ENCODE assay signal across 26 cellular contexts in genomic region chr1:242189591-242189990, GRCh38.
DNase-seq lines count a peak whose midpoint lies in the region; ATAC-seq and TF ChIP-seq lines count a peak whose summit lies in the region.
"Had no signal": no experiment of that assay in that cellular context is flagged by ENCODE, and none has a peak within 500 bp of the region (broad histone marks: within the 10 kb centered on the region; RNA-seq: fewer than 3 reads in every experiment).

No MANE protein-coding gene starts in this region.

- H3K4me1 ChIP-seq in BE2C (no peaks in the 10 kb centered on the region), PC-3 (ENCODE audit: insufficient read depth, low read length) (no peaks in the 10 kb centered on the region), right atrium auricular region (no peaks in the 10 kb centered on the region)
- H3K4me1 ChIP-seq: HAP-1, testis had no signal

- H3F3A ChIP-seq in PC-3 (ENCODE audit: low read length, unreplicated experiment) = no peaks in the 10 kb centered on the region

- H3K27me3 ChIP-seq in BE2C = no peaks in the 10 kb centered on the region
- H3K27me3 ChIP-seq in PC-3 (ENCODE audit: low read length) = peaks cover 21% of the 10 kb centered on the region; the same call in 1 of the 2 replicates
- H3K27me3 ChIP-seq in right atrium auricular region = no peaks in the 10 kb centered on the region
- H3K27me3 ChIP-seq: testis had no signal

- no peaks in the 10 kb centered on the region for H3K36me3 ChIP-seq in BE2C
- no peaks in the 10 kb centered on the region for H3K36me3 ChIP-seq in PC-3 (ENCODE audit: low read depth, low read length)
- H3K36me3 ChIP-seq in right atrium auricular region = no peaks in the 10 kb centered on the region
- H3K36me3 ChIP-seq: HAP-1 had no signal

- H3K9me2 ChIP-seq in PC-3 (replicated peaks; ENCODE audit: low read length) = no peaks in the 10 kb centered on the region

- H3K4me3 ChIP-seq in BE2C (ENCODE audit: low read depth, low read length) (no peak overlapping the region), PC-3 (ENCODE audit: low read length) (no peak overlapping the region), epithelial cell of proximal tubule (ENCODE audit: low read depth, low read length) (no peak overlapping the region), right atrium auricular region (no peak overlapping the region)
- H3K4me3 ChIP-seq: HAP-1, testis had no signal

- H3K9ac ChIP-seq in PC-3 (ENCODE audit: low read length) = no peak overlapping the region

- POLR2A ChIA-PET in PC-3 (lab: Charles Lee; ENCODE audit: unreplicated experiment) = no interaction called here

- no TSS peak for BruUV-seq in PC-3 (replicated peaks; lab: Mats Ljungman, UMichigan)

- peak; percentile 20 for DNase-seq in BE2C
- DNase-seq in GM20000 (ENCODE audit: low spot score) = no peak
- peak; percentile 28 for DNase-seq in PC-3
- no peak for DNase-seq in epithelial cell of proximal tubule (ENCODE audit: low read depth)
- no peak for DNase-seq in retina
- no peak for DNase-seq in right atrium auricular region (ENCODE audit: low spot score)
- no peak for DNase-seq in left lobe of liver (ENCODE audit: low spot score)
- DNase-seq: ACHN; activated CD4-positive, alpha-beta T cell treated with anti-CD3 and anti-CD28 coated beads, Interleukin-2, amount 50 U/mL, for 48 hours; activated naive CD4-positive, alpha-beta T cell treated with anti-CD3 and anti-CD28 coated beads for 36 hours; effector CD4-positive, alpha-beta T cell; GDM1; left colon; midbrain; NCI-H1436; NCI-H2171; NCI-H526 treated with DMSO at 0.1 percent for 48 hours; nephron progenitor cell; posterior cingulate gyrus; SIG-M5; stimulated activated CD4-positive, alpha-beta T cell treated with anti-CD3 and anti-CD28 coated beads, Interleukin-1b, Interleukin-23, amount 100 ng/mL, for 48 hours; stimulated activated naive B cell treated with anti-CD40 and anti-IgM and Interleukin-4, amounts not matched to agents 10 μg/mL and 1 μg/mL and 100 μg/mL, for 72 hours; T-helper 2 cell; testis had no signal

- H3K4me2 ChIP-seq in PC-3 (ENCODE audit: low read length) = no peak overlapping the region

- H2AFZ ChIP-seq in PC-3 (ENCODE audit: low read length) = no peak overlapping the region

- ATAC-seq in PC-3 = peak; percentile 33; the same call in 1 of the 2 replicates
- no peak for ATAC-seq in HG03520 (IDR thresholded peaks at IDR 0.05; ENCODE audit: unreplicated experiment)
- ATAC-seq in left lobe of liver = no peak
- ATAC-seq: left colon; stimulated activated naive B cell treated with anti-CD40 and anti-IgM and Interleukin-4, amounts not matched to agents 10 μg/mL and 1 μg/mL and 100 μg/mL, for 72 hours had no signal

- H3K27ac ChIP-seq in PC-3 (ENCODE audit: low read length) (no peak overlapping the region), right atrium auricular region (no peak overlapping the region)
- H3K27ac ChIP-seq: testis had no signal

- no peaks in the 10 kb centered on the region for H3K79me2 ChIP-seq in PC-3 (ENCODE audit: low read length)

- H3K9me3 ChIP-seq in BE2C (no peaks in the 10 kb centered on the region), PC-3 (ENCODE audit: low read length) (no peaks in the 10 kb centered on the region), right atrium auricular region (no peaks in the 10 kb centered on the region)
- H3K9me3 ChIP-seq: HAP-1, testis had no signal

- TF ChIP-seq CTCF in BE2C (IDR thresholded peaks at IDR 0.05; ENCODE audit: low read depth, low read length) = peak; percentile 49
- peak; percentile 7 for TF ChIP-seq CTCF in GM20000 (IDR thresholded peaks at IDR 0.05; ENCODE audit: extremely low read depth, missing control alignments)
- TF ChIP-seq CTCF in PC-3 (conservative IDR thresholded peaks at IDR 0.05; ENCODE audit: low read depth, low read length) = peak; percentile 62
- TF ChIP-seq CTCF in epithelial cell of proximal tubule (conservative IDR thresholded peaks at IDR 0.05; ENCODE audit: low read depth, low read length) = peak; percentile 23
- TF ChIP-seq CTCF in right atrium auricular region (IDR thresholded peaks at IDR 0.05) = no peak

- CTCF ChIA-PET in PC-3 (lab: Charles Lee) = no interaction called here

- no peaks in the 10 kb centered on the region for H4K20me1 ChIP-seq in PC-3 (ENCODE audit: low read length)

- intact Hi-C loops in PC-3 (cut with micrococcal nuclease) = no loop called here

Comparison
In these comparisons a context has a peak if more than half of its experiments do, and no peak if none do; other contexts are left out.
1. DNase-seq: peak in BE2C (single experiment) and PC-3 (single experiment); none in GM20000 (single experiment), epithelial cell of proximal tubule (single experiment), retina (single experiment), right atrium auricular region (single experiment) and left lobe of liver (single experiment).
2. CTCF ChIP-seq: peak in BE2C (single experiment), GM20000 (single experiment), PC-3 (single experiment) and epithelial cell of proximal tubule (single experiment); none in right atrium auricular region (0 of 2).